9 cellular contexts compared by ENCODE assay signal in genomic region chr22:17569971-17570511, GRCh38. TPM values are rescaled to one million over a fixed set of nuclear protein-coding genes. Genes with fewer than 3 reads are reported as not detected.
DNase-seq lines count a peak whose midpoint lies in the region; TF ChIP-seq lines count a peak whose summit lies in the region.
"Had no signal": no experiment of that assay in that cellular context is flagged by ENCODE, and none has a peak within 500 bp of the region (broad histone marks: within the 10 kb centered on the region; RNA-seq: fewer than 3 reads in every experiment).

No MANE protein-coding gene starts in this region.

- H2AFZ ChIP-seq in Karpas-422 (ENCODE audit: low read length) = no peak overlapping the region

- no peak for TF ChIP-seq CTCF in astrocyte of the spinal cord (IDR thresholded peaks at IDR 0.05; ENCODE audit: low read depth, low read length)

- H3K4me1 ChIP-seq in Karpas-422 (ENCODE audit: low read length) = no peaks in the 10 kb centered on the region

- H4K20me1 ChIP-seq in Karpas-422 (ENCODE audit: insufficient read depth, low read depth, low read length) = no peaks in the 10 kb centered on the region

- H3K27ac ChIP-seq in Karpas-422 (ENCODE audit: low read length) = no peak overlapping the region

- H3K79me2 ChIP-seq in Karpas-422 (ENCODE audit: low read length) = no peaks in the 10 kb centered on the region

- H3K9me3 ChIP-seq in Karpas-422 (ENCODE audit: low read length) = no peaks in the 10 kb centered on the region

- H3K9me2 ChIP-seq in Karpas-422 (replicated peaks; ENCODE audit: insufficient read depth, low read length) = no peaks in the 10 kb centered on the region

- no peak overlapping the region for H3K9ac ChIP-seq in Karpas-422 (ENCODE audit: low read length)

- DNase-seq in HT1080 (ENCODE audit: low read depth) = peak; percentile 45
- peak; percentile 67 for DNase-seq in astrocyte of the spinal cord (ENCODE audit: low read depth, low spot score)
- peak; percentile 76 for DNase-seq in islet precursor cell
- DNase-seq in skeletal muscle cell (ENCODE audit: low read depth) = peak; percentile 55
- no peak for DNase-seq in NCI-H187 treated with DMSO at 0.1 percent for 48 hours (lab: John Stamatoyannopoulos, UW)
- DNase-seq in cerebellar nuclear complex (lab: John Stamatoyannopoulos, UW) = no peak
- no peak for DNase-seq in NOMO-1 treated with DMSO at 0.1 percent for 48 hours (lab: John Stamatoyannopoulos, UW; ENCODE audit: unreplicated experiment)
- DNase-seq in Karpas-422 = no peak
- DNase-seq: NCI-H1048 had no signal

- H3K4me3 ChIP-seq in astrocyte of the spinal cord (ENCODE audit: low read depth, low read length) = peak overlapping the region; percentile 8
- peak overlapping the region; percentile 1 for H3K4me3 ChIP-seq in skeletal muscle cell (ENCODE audit: low read depth, low read length)
- no peak overlapping the region for H3K4me3 ChIP-seq in Karpas-422 (ENCODE audit: low read length)

- no peaks in the 10 kb centered on the region for H3K27me3 ChIP-seq in Karpas-422 (ENCODE audit: low read length)

- no peaks in the 10 kb centered on the region for H3K36me3 ChIP-seq in Karpas-422 (ENCODE audit: insufficient read depth, low read length)

- in situ Hi-C loops in astrocyte of the spinal cord (cut with HindIII; ENCODE audit: low sequenced_read_pairs) = no loop called here

- no peak overlapping the region for H3K4me2 ChIP-seq in Karpas-422 (ENCODE audit: low read depth, low read length, poor library complexity, severe bottlenecking)

RNA-seq across cellular contexts. Expression of gene SLC25A18, which starts 6.7 kb away (rescaled TPM):
- 0.16 TPM in 1 of 2 replicates, not detected in the other for total RNA-seq in HT1080 (2014; rRNA removed; shearing (Covaris generic))
- polyA plus RNA-seq in HT1080 (2015; cell fraction: cytosol; rRNA removed) = not detected in 2 replicates
- polyA plus RNA-seq in HT1080 (2015; cell fraction: nucleus; rRNA removed) = 0.05 TPM in 1 of 2 replicates, not detected in the other
- not detected in 2 replicates for total RNA-seq in Karpas-422 (2014; rRNA removed; shearing (Covaris generic); ENCODE audit: low replicate concordance)

RNA-seq across cellular contexts. Expression of gene ATP6V1E1, which starts 58.5 kb away (rescaled TPM):
- total RNA-seq in HT1080 (2014; rRNA removed; shearing (Covaris generic)) = 139 and 142 TPM in 2 replicates
- polyA plus RNA-seq in HT1080 (2015; cell fraction: cytosol; rRNA removed) = 147 and 148 TPM in 2 replicates
- 136 and 153 TPM in 2 replicates for polyA plus RNA-seq in HT1080 (2015; cell fraction: nucleus; rRNA removed)
- 79.4 and 91.6 TPM in 2 replicates for total RNA-seq in Karpas-422 (2014; rRNA removed; shearing (Covaris generic); ENCODE audit: low replicate concordance)

Comparison
In these comparisons a context has a peak if more than half of its experiments do, and no peak if none do; other contexts are left out.
1. DNase-seq: peak in HT1080 (single experiment), astrocyte of the spinal cord (single experiment), islet precursor cell (single experiment) and skeletal muscle cell (single experiment); none in NCI-H187 treated with DMSO at 0.1 percent for 48 hours (single experiment), cerebellar nuclear complex (0 of 2), NOMO-1 treated with DMSO at 0.1 percent for 48 hours (single experiment) and Karpas-422 (single experiment).